18 cellular contexts compared by ENCODE assay signal in genomic region chr2:195369217-195369587, GRCh38.
A peak's percentile ranks its signal among the peaks of the same experiment; 100 is the strongest.
DNase-seq lines count a peak whose midpoint lies in the region; ATAC-seq and TF ChIP-seq lines count a peak whose summit lies in the region.
"Had no signal": no experiment of that assay in that cellular context is flagged by ENCODE, and none has a peak within 500 bp of the region (broad histone marks: within the 10 kb centered on the region; RNA-seq: fewer than 3 reads in every experiment).

No MANE protein-coding gene starts in this region.

- TF ChIP-seq CTCF in natural killer cell (IDR thresholded peaks at IDR 0.05) (no peak), VCaP (conservative IDR thresholded peaks at IDR 0.05) (no peak)

- H3K4me3 Mint-ChIP-seq in natural killer cell treated with Interleukin-12 subunit alpha and Interleukin-12 subunit beta and Interleukin-15 and Interleukin-18, amount 100 ng/mL, for 72 hours: no peak overlapping the region
- H3K4me3 Mint-ChIP-seq in natural killer cell: no peak overlapping the region
- peak overlapping the region; percentile 53 to 73 for H3K4me3 Mint-ChIP-seq in effector memory CD8-positive, alpha-beta T cell
- no peak overlapping the region for H3K4me3 Mint-ChIP-seq in activated T-cell treated with anti-CD3 and anti-CD28 coated beads, Interleukin-2, amount 50 U/mL, for 24 hours
- H3K4me3 Mint-ChIP-seq: GM23338, HFFc6 had no signal

- DNase-seq in natural killer cell treated with Interleukin-12 subunit alpha and Interleukin-12 subunit beta and Interleukin-15 and Interleukin-18, amount 100 ng/mL, for 72 hours (ENCODE audit: low spot score): no peak
- DNase-seq in natural killer cell (no peak), medulla oblongata (ENCODE audit: extremely low spot score) (no peak), HuH-7 (ENCODE audit: low spot score) (no peak)
- no peak for DNase-seq in effector memory CD8-positive, alpha-beta T cell
- DNase-seq in activated T-cell treated with anti-CD3 and anti-CD28 coated beads, Interleukin-2, amount 50 U/mL, for 24 hours: no peak
- DNase-seq: ACHN; C1 segment of cervical spinal cord; Calu3; CD4-positive, alpha-beta memory T cell; COR-L47; DMS53; DMS79 treated with DMSO at 0.1 percent for 48 hours; HFFc6 had no signal

- peak overlapping the region; percentile 93 for H3K27ac ChIP-seq in VCaP
- H3K27ac ChIP-seq: 22Rv1 had no signal

- H3K27ac Mint-ChIP-seq in natural killer cell treated with Interleukin-12 subunit alpha and Interleukin-12 subunit beta and Interleukin-15 and Interleukin-18, amount 100 ng/mL, for 72 hours: peak overlapping the region; percentile 66 to 74
- no peak overlapping the region for H3K27ac Mint-ChIP-seq in natural killer cell
- peak overlapping the region; percentile 65 to 87 for H3K27ac Mint-ChIP-seq in effector memory CD8-positive, alpha-beta T cell
- H3K27ac Mint-ChIP-seq in activated T-cell treated with anti-CD3 and anti-CD28 coated beads, Interleukin-2, amount 50 U/mL, for 24 hours: no peak overlapping the region
- H3K27ac Mint-ChIP-seq: GM23338, HFFc6 had no signal

- H3K9me3 Mint-ChIP-seq in natural killer cell treated with Interleukin-12 subunit alpha and Interleukin-12 subunit beta and Interleukin-15 and Interleukin-18, amount 100 ng/mL, for 72 hours: peaks cover 13% of the 10 kb centered on the region
- no peaks in the 10 kb centered on the region for H3K9me3 Mint-ChIP-seq in natural killer cell
- H3K9me3 Mint-ChIP-seq in effector memory CD8-positive, alpha-beta T cell: peaks cover 3 to 15% of the 10 kb centered on the region in 2 donors
- H3K9me3 Mint-ChIP-seq in activated T-cell treated with anti-CD3 and anti-CD28 coated beads, Interleukin-2, amount 50 U/mL, for 24 hours: peaks cover 17% of the 10 kb centered on the region
- H3K9me3 Mint-ChIP-seq: GM23338 had no signal

- H3K36me3 Mint-ChIP-seq in natural killer cell treated with Interleukin-12 subunit alpha and Interleukin-12 subunit beta and Interleukin-15 and Interleukin-18, amount 100 ng/mL, for 72 hours: peaks cover 4% of the 10 kb centered on the region
- no peaks in the 10 kb centered on the region for H3K36me3 Mint-ChIP-seq in natural killer cell
- H3K36me3 Mint-ChIP-seq in effector memory CD8-positive, alpha-beta T cell (ENCODE audit: insufficient read depth): no peaks in the 10 kb centered on the region
- H3K36me3 Mint-ChIP-seq in activated T-cell treated with anti-CD3 and anti-CD28 coated beads, Interleukin-2, amount 50 U/mL, for 24 hours (ENCODE audit: low read depth): no peaks in the 10 kb centered on the region

- intact Hi-C loops in natural killer cell (cut with micrococcal nuclease): no loop called here

- no peaks in the 10 kb centered on the region for H3K27me3 Mint-ChIP-seq in natural killer cell treated with Interleukin-12 subunit alpha and Interleukin-12 subunit beta and Interleukin-15 and Interleukin-18, amount 100 ng/mL, for 72 hours
- peaks cover 0 to 5% of the 10 kb centered on the region in 2 donors for H3K27me3 Mint-ChIP-seq in natural killer cell (ENCODE audit: low read depth in 2 of 2)
- H3K27me3 Mint-ChIP-seq in effector memory CD8-positive, alpha-beta T cell: no peaks in the 10 kb centered on the region
- no peaks in the 10 kb centered on the region for H3K27me3 Mint-ChIP-seq in activated T-cell treated with anti-CD3 and anti-CD28 coated beads, Interleukin-2, amount 50 U/mL, for 24 hours
- H3K27me3 Mint-ChIP-seq: CD4-positive, alpha-beta memory T cell had no signal

- peaks cover 15 to 17% of the 10 kb centered on the region in 2 donors for H3K4me1 Mint-ChIP-seq in natural killer cell treated with Interleukin-12 subunit alpha and Interleukin-12 subunit beta and Interleukin-15 and Interleukin-18, amount 100 ng/mL, for 72 hours (ENCODE audit: low read depth in 2 of 2)
- no peaks in the 10 kb centered on the region for H3K4me1 Mint-ChIP-seq in natural killer cell
- H3K4me1 Mint-ChIP-seq in effector memory CD8-positive, alpha-beta T cell (ENCODE audit: low read depth in 2 of 2): peaks cover 0 to 7% of the 10 kb centered on the region in 2 donors
- peaks cover 16% of the 10 kb centered on the region for H3K4me1 Mint-ChIP-seq in activated T-cell treated with anti-CD3 and anti-CD28 coated beads, Interleukin-2, amount 50 U/mL, for 24 hours (ENCODE audit: low read depth)
- H3K4me1 Mint-ChIP-seq: GM23338 had no signal

- ATAC-seq in natural killer cell treated with Interleukin-12 subunit alpha and Interleukin-12 subunit beta and Interleukin-15 and Interleukin-18, amount 100 ng/mL, for 72 hours: no peak
- ATAC-seq in natural killer cell (no peak), GM18909 (IDR thresholded peaks at IDR 0.05; ENCODE audit: poor library complexity, unreplicated experiment) (no peak)
- ATAC-seq in effector memory CD8-positive, alpha-beta T cell (replicated peaks): no peak
- ATAC-seq: GM23338 had no signal

Comparison
In these comparisons a context has a peak if more than half of its experiments do, and no peak if none do; other contexts are left out.
1. H3K27ac Mint-ChIP-seq: peak in natural killer cell treated with Interleukin-12 subunit alpha and Interleukin-12 subunit beta and Interleukin-15 and Interleukin-18, amount 100 ng/mL, for 72 hours (2 of 2) and effector memory CD8-positive, alpha-beta T cell (2 of 2); none in natural killer cell (0 of 2) and activated T-cell treated with anti-CD3 and anti-CD28 coated beads, Interleukin-2, amount 50 U/mL, for 24 hours (single experiment).
2. H3K4me3 Mint-ChIP-seq: peak in effector memory CD8-positive, alpha-beta T cell (2 of 2); none in natural killer cell treated with Interleukin-12 subunit alpha and Interleukin-12 subunit beta and Interleukin-15 and Interleukin-18, amount 100 ng/mL, for 72 hours (single experiment), natural killer cell (single experiment) and activated T-cell treated with anti-CD3 and anti-CD28 coated beads, Interleukin-2, amount 50 U/mL, for 24 hours (single experiment).